ENCODE assay signal across 8 cellular contexts in genomic region chr16:4298761-4299522, GRCh38. TPM values are rescaled to one million over a fixed set of nuclear protein-coding genes. Genes with fewer than 3 reads are reported as not detected.
DNase-seq lines count a peak whose midpoint lies in the region; ATAC-seq and TF ChIP-seq lines count a peak whose summit lies in the region.

No MANE protein-coding gene starts in this region.

- peak; percentile 95 for ATAC-seq in SK-N-SH treated with all-trans-retinoic acid at 6 μM for 48 hours
- ATAC-seq in HG02840 (IDR thresholded peaks at IDR 0.05; ENCODE audit: low FRiP score, unreplicated experiment): no peak
- ATAC-seq in GM21360 (IDR thresholded peaks at IDR 0.05; ENCODE audit: unreplicated experiment): no peak
- ATAC-seq in GM21447 (IDR thresholded peaks at IDR 0.05; ENCODE audit: unreplicated experiment): no peak

- intact Hi-C loops in head of caudate nucleus (cut with DNase I): no loop called here

- DNase-seq in GM04503 (ENCODE audit: low read depth) (peak; percentile 79), head of caudate nucleus (peak in 28 of 42 donors; percentile 32 to 83 (median 58)), pulmonary artery endothelial cell (ENCODE audit: low read depth, low spot score) (peak; percentile 61), medulla oblongata (ENCODE audit: extremely low spot score) (no peak)

TF ChIP-seq in SK-N-SH treated with all-trans-retinoic acid at 6 μM for 48 hours, 23 proteins besides CTCF, POLR2A, EP300 and RAD21:
- TF ChIP-seq TCF4 (CRISPR knock-in tag; IDR thresholded peaks at IDR 0.05; ENCODE audit: borderline replicate concordance) (peak; percentile 43; the same call in 1 of the 2 replicates), ZNF70 (CRISPR knock-in tag; IDR thresholded peaks at IDR 0.05) (no peak)

RNA-seq across cellular contexts. Expression of gene GLIS2, which starts 16.9 kb away (rescaled TPM):
- 1.1 and 1.6 TPM in 2 replicates for total RNA-seq in pulmonary artery endothelial cell

RNA-seq across cellular contexts. Expression of gene TFAP4, which starts 26.1 kb away (rescaled TPM):
- 9.4 and 13.6 TPM in 2 replicates for total RNA-seq in pulmonary artery endothelial cell

RNA-seq across cellular contexts. Expression of gene PAM16, which starts 52.2 kb away (rescaled TPM):
- total RNA-seq in pulmonary artery endothelial cell: 20.5 and 26.4 TPM in 2 replicates

RNA-seq across cellular contexts. Expression of gene SRL, which starts 57.1 kb away (rescaled TPM):
- 0.07 and 0.11 TPM in 2 replicates for total RNA-seq in pulmonary artery endothelial cell
